Comparison of ENCODE assay signal across 14 cellular contexts in genomic region chr9:96044401-96044800, GRCh38.
A peak's percentile ranks its signal among the peaks of the same experiment; 100 is the strongest.
DNase-seq lines count a peak whose midpoint lies in the region; FAIRE-seq and TF ChIP-seq lines count a peak whose summit lies in the region.
"Had no signal": no experiment of that assay in that cellular context is flagged by ENCODE, and none has a peak within 500 bp of the region (broad histone marks: within the 10 kb centered on the region; RNA-seq: fewer than 3 reads in every experiment).

No MANE protein-coding gene starts in this region.

- peak; percentile 47 for FAIRE-seq in bronchial epithelial cell (lab: Jason Lieb, UNC)
- FAIRE-seq: H54 had no signal

- H3K4me3 ChIP-seq in bronchial epithelial cell (ENCODE audit: low read depth, low read length) (no peak overlapping the region), stomach (no peak overlapping the region)
- H3K4me3 ChIP-seq: BLaER1 treated with 17β-estradiol and CSF1 and Interleukin-3, amounts not matched to agents 10 nM and 100 nM; GM23338 had no signal

- peak overlapping the region in 4 of 5 donors; percentile 27 to 76 (median 50) for H3K27ac ChIP-seq in stomach
- H3K27ac ChIP-seq: BLaER1 treated with 17β-estradiol and CSF1 and Interleukin-3, amounts not matched to agents 10 nM and 100 nM had no signal

- WGBS in stomach, 5 donors: 88 to 98% (median 96%) methylated on average over 4 of the region's 4 CpGs

- H3K27me3 ChIP-seq in bronchial epithelial cell (ENCODE audit: control insufficient read depth, insufficient read depth, low read length) (peaks cover 4% of the 10 kb centered on the region), stomach (no peaks in the 10 kb centered on the region)
- H3K27me3 ChIP-seq: BLaER1 treated with 17β-estradiol and CSF1 and Interleukin-3, amounts not matched to agents 10 nM and 100 nM had no signal

- peak; percentile 36 to 37 for DNase-seq in NCI-H526 (lab: John Stamatoyannopoulos, UW)
- no peak for DNase-seq in NCI-H526 treated with DMSO at 0.1 percent for 48 hours (lab: John Stamatoyannopoulos, UW)
- no peak for DNase-seq in bronchial epithelial cell (ENCODE audit: low read depth)
- peak; percentile 78 for DNase-seq in myocyte (ENCODE audit: low read depth)
- no peak for DNase-seq in stomach
- no peak for DNase-seq in glomerular visceral epithelial cell (ENCODE audit: extremely low spot score)
- no peak for DNase-seq in NCI-H774 (lab: John Stamatoyannopoulos, UW)
- DNase-seq: Calu3; CD8-positive, alpha-beta T cell; GF-D8; HCEC 1CT had no signal

- no peak for TF ChIP-seq POLR2A in stomach (IDR thresholded peaks at IDR 0.05)

- no peak for TF ChIP-seq CTCF in bronchial epithelial cell (IDR thresholded peaks at IDR 0.05; ENCODE audit: insufficient read depth, low read length, severe bottlenecking)
- TF ChIP-seq CTCF in stomach (IDR thresholded peaks at IDR 0.05): no peak

- H3K36me3 ChIP-seq in bronchial epithelial cell (ENCODE audit: control insufficient read depth, insufficient read depth, low read length) (no peaks in the 10 kb centered on the region), stomach (no peaks in the 10 kb centered on the region)
- H3K36me3 ChIP-seq: BLaER1 treated with 17β-estradiol and CSF1 and Interleukin-3, amounts not matched to agents 10 nM and 100 nM had no signal

- intact Hi-C loops in stomach (cut with DNase I; ENCODE audit: low total_unique reads): no loop called here

- TF ChIP-seq EP300 in stomach (IDR thresholded peaks at IDR 0.05): no peak

- H3K9me3 ChIP-seq in stomach: no peaks in the 10 kb centered on the region

- peaks cover 42 to 58% (median 53%) of the 10 kb centered on the region in 4 donors for H3K4me1 ChIP-seq in stomach

Comparison
In these comparisons a context has a peak if more than half of its experiments do, and no peak if none do; other contexts are left out.
1. DNase-seq: peak in NCI-H526 (2 of 2) and myocyte (single experiment); none in NCI-H526 treated with DMSO at 0.1 percent for 48 hours (single experiment), bronchial epithelial cell (single experiment), stomach (single experiment), glomerular visceral epithelial cell (single experiment) and NCI-H774 (single experiment).